Comparison of ENCODE assay signal across 1 cellular context in genomic region chr20:36969478-36970186, GRCh38.
A peak's percentile ranks its signal among the peaks of the same experiment; 100 is the strongest.
TF ChIP-seq lines count a peak whose summit lies in the region.

No MANE protein-coding gene starts in this region.

TF ChIP-seq in HepG2, 621 proteins besides CTCF, POLR2A, EP300 and RAD21 (continued from another document and continues in another):
- TF ChIP-seq SNAPC4 (CRISPR knock-in tag; IDR thresholded peaks at IDR 0.05) (no peak), PRDM15 (CRISPR knock-in tag; IDR thresholded peaks at IDR 0.05) (no peak), ZNF224 (CRISPR knock-in tag; IDR thresholded peaks at IDR 0.05) (no peak), ZMYM3 (CRISPR knock-in tag; IDR thresholded peaks at IDR 0.05) (peak; percentile 10; the same call in 1 of the 2 replicates), LBX2 (CRISPR knock-in tag; IDR thresholded peaks at IDR 0.05; ENCODE audit: borderline replicate concordance) (no peak), DRAP1 (CRISPR knock-in tag; IDR thresholded peaks at IDR 0.05) (0 out of 2 replicates have a peak, but pooled peaks have one; percentile 18), ZEB1 (IDR thresholded peaks at IDR 0.05; ENCODE audit: insufficient replicate concordance, low read depth) (no peak), ZNF451 (CRISPR knock-in tag; IDR thresholded peaks at IDR 0.05) (no peak), ZNF746 (CRISPR knock-in tag; IDR thresholded peaks at IDR 0.05) (no peak), ZNF709 (CRISPR knock-in tag; IDR thresholded peaks at IDR 0.05) (no peak), KMT2A (CRISPR knock-in tag; IDR thresholded peaks at IDR 0.05) (0 out of 2 replicates have a peak, but pooled peaks have one; percentile 25), ZNF331 (CRISPR knock-in tag; IDR thresholded peaks at IDR 0.05) (peak; percentile 13; the same call in 1 of the 2 replicates), NKX3-1 (CRISPR knock-in tag; IDR thresholded peaks at IDR 0.05) (no peak), ZNF275 (CRISPR knock-in tag; IDR thresholded peaks at IDR 0.05; ENCODE audit: borderline replicate concordance) (no peak), ZNF558 (CRISPR knock-in tag; IDR thresholded peaks at IDR 0.05; ENCODE audit: borderline replicate concordance) (peak; percentile 45; the same call in 1 of the 2 replicates), TCF12 (IDR thresholded peaks at IDR 0.05) (no peak), TCF12 (CRISPR knock-in tag; IDR thresholded peaks at IDR 0.05) (no peak), ATF3 (CRISPR knock-in tag; IDR thresholded peaks at IDR 0.05) (no peak), ZBTB7A (CRISPR knock-in tag; IDR thresholded peaks at IDR 0.05) (peak; percentile 50; the same call in 1 of the 2 replicates), ZNF652 (CRISPR knock-in tag; IDR thresholded peaks at IDR 0.05; ENCODE audit: borderline replicate concordance, low read depth) (no peak), TCF7L2 (IDR thresholded peaks at IDR 0.05; ENCODE audit: low read depth, low read length) (no peak), KAT8 (CRISPR knock-in tag; IDR thresholded peaks at IDR 0.05) (no peak), HHEX (CRISPR knock-in tag; IDR thresholded peaks at IDR 0.05) (0 out of 2 replicates have a peak, but pooled peaks have one; percentile 15), CCDC6 (CRISPR knock-in tag; IDR thresholded peaks at IDR 0.05) (0 out of 2 replicates have a peak, but pooled peaks have one; percentile 43), ZSCAN25 (CRISPR knock-in tag; IDR thresholded peaks at IDR 0.05) (0 out of 2 replicates have a peak, but pooled peaks have one; percentile 61), ZNF383 (CRISPR knock-in tag; IDR thresholded peaks at IDR 0.05; ENCODE audit: borderline replicate concordance) (no peak), SP2 (CRISPR knock-in tag; IDR thresholded peaks at IDR 0.05) (no peak), ATF7-NPFF (CRISPR knock-in tag; IDR thresholded peaks at IDR 0.05; ENCODE audit: low read depth) (no peak), ZSCAN29 (CRISPR knock-in tag; conservative IDR thresholded peaks at IDR 0.05) (no peak), ZBTB21 (CRISPR knock-in tag; IDR thresholded peaks at IDR 0.05) (no peak), GABPB1 (CRISPR knock-in tag; IDR thresholded peaks at IDR 0.05) (no peak)
- TF ChIP-seq, protein P1, sequence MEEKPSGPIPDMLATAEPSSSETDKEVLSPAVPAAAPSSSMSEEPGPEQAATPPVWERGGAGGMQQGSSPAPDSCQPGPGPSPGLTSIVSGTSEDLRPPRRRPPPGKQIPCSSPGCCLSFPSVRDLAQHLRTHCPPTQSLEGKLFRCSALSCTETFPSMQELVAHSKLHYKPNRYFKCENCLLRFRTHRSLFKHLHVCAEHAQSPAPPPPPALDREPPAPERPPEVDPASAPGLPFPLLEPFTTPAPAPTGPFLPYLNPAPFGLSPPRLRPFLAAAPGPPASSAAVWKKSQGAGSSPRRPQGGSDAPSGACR (CRISPR knock-in tag; IDR thresholded peaks at IDR 0.05), result no peak
- TF ChIP-seq, protein P2, sequence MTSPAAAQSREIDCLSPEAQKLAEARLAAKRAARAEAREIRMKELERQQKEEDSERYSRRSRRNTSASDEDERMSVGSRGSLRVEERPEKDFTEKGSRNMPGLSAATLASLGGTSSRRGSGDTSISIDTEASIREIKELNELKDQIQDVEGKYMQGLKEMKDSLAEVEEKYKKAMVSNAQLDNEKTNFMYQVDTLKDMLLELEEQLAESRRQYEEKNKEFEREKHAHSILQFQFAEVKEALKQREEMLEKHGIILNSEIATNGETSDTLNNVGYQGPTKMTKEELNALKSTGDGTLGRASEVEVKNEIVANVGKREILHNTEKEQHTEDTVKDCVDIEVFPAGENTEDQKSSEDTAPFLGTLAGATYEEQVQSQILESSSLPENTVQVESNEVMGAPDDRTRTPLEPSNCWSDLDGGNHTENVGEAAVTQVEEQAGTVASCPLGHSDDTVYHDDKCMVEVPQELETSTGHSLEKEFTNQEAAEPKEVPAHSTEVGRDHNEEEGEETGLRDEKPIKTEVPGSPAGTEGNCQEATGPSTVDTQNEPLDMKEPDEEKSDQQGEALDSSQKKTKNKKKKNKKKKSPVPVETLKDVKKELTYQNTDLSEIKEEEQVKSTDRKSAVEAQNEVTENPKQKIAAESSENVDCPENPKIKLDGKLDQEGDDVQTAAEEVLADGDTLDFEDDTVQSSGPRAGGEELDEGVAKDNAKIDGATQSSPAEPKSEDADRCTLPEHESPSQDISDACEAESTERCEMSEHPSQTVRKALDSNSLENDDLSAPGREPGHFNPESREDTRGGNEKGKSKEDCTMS (CRISPR knock-in tag; conservative IDR thresholded peaks at IDR 0.05), result no peak
- TF ChIP-seq, protein P3, sequence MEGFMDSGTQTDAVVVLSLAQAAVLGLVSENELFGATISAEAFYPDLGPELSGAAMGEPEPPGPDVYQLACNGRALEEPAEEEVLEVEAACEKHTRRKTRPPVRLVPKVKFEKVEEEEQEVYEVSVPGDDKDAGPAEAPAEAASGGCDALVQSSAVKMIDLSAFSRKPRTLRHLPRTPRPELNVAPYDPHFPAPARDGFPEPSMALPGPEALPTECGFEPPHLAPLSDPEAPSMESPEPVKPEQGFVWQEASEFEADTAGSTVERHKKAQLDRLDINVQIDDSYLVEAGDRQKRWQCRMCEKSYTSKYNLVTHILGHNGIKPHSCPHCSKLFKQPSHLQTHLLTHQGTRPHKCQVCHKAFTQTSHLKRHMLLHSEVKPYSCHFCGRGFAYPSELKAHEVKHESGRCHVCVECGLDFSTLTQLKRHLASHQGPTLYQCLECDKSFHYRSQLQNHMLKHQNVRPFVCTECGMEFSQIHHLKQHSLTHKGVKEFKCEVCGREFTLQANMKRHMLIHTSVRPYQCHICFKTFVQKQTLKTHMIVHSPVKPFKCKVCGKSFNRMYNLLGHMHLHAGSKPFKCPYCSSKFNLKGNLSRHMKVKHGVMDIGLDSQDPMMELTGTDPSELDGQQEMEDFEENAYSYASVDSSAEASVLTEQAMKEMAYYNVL (CRISPR knock-in tag; IDR thresholded peaks at IDR 0.05; ENCODE audit: borderline replicate concordance), result no peak
- TF ChIP-seq, protein P4, sequence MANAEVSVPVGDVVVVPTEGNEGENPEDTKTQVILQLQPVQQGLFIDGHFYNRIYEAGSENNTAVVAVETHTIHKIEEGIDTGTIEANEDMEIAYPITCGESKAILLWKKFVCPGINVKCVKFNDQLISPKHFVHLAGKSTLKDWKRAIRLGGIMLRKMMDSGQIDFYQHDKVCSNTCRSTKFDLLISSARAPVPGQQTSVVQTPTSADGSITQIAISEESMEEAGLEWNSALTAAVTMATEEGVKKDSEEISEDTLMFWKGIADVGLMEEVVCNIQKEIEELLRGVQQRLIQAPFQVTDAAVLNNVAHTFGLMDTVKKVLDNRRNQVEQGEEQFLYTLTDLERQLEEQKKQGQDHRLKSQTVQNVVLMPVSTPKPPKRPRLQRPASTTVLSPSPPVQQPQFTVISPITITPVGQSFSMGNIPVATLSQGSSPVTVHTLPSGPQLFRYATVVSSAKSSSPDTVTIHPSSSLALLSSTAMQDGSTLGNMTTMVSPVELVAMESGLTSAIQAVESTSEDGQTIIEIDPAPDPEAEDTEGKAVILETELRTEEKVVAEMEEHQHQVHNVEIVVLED (CRISPR knock-in tag; IDR thresholded peaks at IDR 0.05; ENCODE audit: borderline replicate concordance), result peak; percentile 35; the same call in 1 of the 2 replicates
